ENCODE assay signal across 8 cellular contexts in the genomic region with DNA sequence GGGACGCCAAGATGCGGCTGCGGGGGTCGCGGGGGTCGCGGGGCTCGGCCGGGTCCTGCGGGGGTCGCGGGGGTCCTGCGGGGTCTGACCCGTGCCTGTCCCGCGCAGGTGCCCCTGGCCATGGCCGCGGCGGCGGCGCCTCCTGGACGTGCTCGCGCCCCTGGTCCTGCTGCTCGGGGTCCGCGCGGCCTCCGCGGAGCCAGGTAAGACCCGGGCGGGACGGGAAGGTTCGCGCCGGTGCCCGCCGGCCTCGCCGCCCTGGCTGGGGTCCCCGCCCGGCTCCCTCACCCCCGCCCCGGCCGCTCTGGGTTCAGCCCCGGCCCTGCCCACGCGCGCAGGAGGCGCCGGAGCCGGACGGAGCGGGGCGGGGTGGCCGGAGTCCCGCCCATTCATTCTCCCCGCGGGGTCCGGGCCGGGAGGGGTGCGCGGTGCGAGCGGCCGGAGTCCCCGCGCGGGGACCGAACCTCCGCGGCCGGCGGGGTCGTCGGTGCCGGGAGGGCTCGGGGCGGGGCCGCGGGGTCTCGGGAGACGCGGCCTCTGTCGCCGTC. TPM values are rescaled to one million over a fixed set of nuclear protein-coding genes. Genes with fewer than 3 reads are reported as not detected.
DNase-seq lines count a peak whose midpoint lies in the region; ATAC-seq and TF ChIP-seq lines count a peak whose summit lies in the region.

No MANE protein-coding gene starts in this region.

- ATAC-seq in omental fat pad (ENCODE audit: low FRiP score): peak; percentile 65
- ATAC-seq in GM18511 (IDR thresholded peaks at IDR 0.05; ENCODE audit: unreplicated experiment): no peak
- ATAC-seq in HG03442 (IDR thresholded peaks at IDR 0.05; ENCODE audit: unreplicated experiment): no peak

- POLR2A ChIA-PET in activated CD4-positive, alpha-beta T cell treated with anti-CD3 and anti-CD28 coated beads, Interleukin-2, amount 10 ng/mL, durations not matched to agents 7 days and 5 days (lab: Charles Lee): no interaction called here

- peaks cover 53% of the 10 kb centered on the region for H3K27me3 Mint-ChIP-seq in activated CD4-positive, alpha-beta T cell treated with anti-CD3 and anti-CD28 coated beads, Interleukin-2, amount 10 ng/mL, durations not matched to agents 7 days and 5 days

- H3K4me3 Mint-ChIP-seq in activated CD4-positive, alpha-beta T cell treated with anti-CD3 and anti-CD28 coated beads, Interleukin-2, amount 10 ng/mL, durations not matched to agents 7 days and 5 days: no peak overlapping the region

- no peak for TF ChIP-seq CTCF in omental fat pad (IDR thresholded peaks at IDR 0.05)

- DNase-seq in COLO829 (ENCODE audit: low spot score) (peak; percentile 43), RPMI7951 (ENCODE audit: low read depth) (peak; percentile 49), fibroblast of gingiva (ENCODE audit: low read depth) (peak; percentile 27), omental fat pad (ENCODE audit: low spot score) (no peak), OCI-M2 (lab: John Stamatoyannopoulos, UW; ENCODE audit: unreplicated experiment) (no peak)
- no peak for DNase-seq in activated CD4-positive, alpha-beta T cell treated with anti-CD3 and anti-CD28 coated beads, Interleukin-2, amount 10 ng/mL, durations not matched to agents 7 days and 5 days

- H3K36me3 Mint-ChIP-seq in activated CD4-positive, alpha-beta T cell treated with anti-CD3 and anti-CD28 coated beads, Interleukin-2, amount 10 ng/mL, durations not matched to agents 7 days and 5 days (ENCODE audit: low read depth): peaks cover 1% of the 10 kb centered on the region

- CTCF ChIA-PET in activated CD4-positive, alpha-beta T cell treated with anti-CD3 and anti-CD28 coated beads, Interleukin-2, amount 10 ng/mL, durations not matched to agents 7 days and 5 days (lab: Charles Lee): no interaction called here

- H3K4me1 Mint-ChIP-seq in activated CD4-positive, alpha-beta T cell treated with anti-CD3 and anti-CD28 coated beads, Interleukin-2, amount 10 ng/mL, durations not matched to agents 7 days and 5 days: peaks cover 7% of the 10 kb centered on the region

- H3K9me3 Mint-ChIP-seq in activated CD4-positive, alpha-beta T cell treated with anti-CD3 and anti-CD28 coated beads, Interleukin-2, amount 10 ng/mL, durations not matched to agents 7 days and 5 days: peaks cover 10% of the 10 kb centered on the region

- no peak overlapping the region for H3K27ac Mint-ChIP-seq in activated CD4-positive, alpha-beta T cell treated with anti-CD3 and anti-CD28 coated beads, Interleukin-2, amount 10 ng/mL, durations not matched to agents 7 days and 5 days

RNA-seq across cellular contexts. Expression of gene COL18A1, which starts 0.4 kb away (rescaled TPM):
- total RNA-seq in RPMI7951 (2014; rRNA removed; shearing (Covaris generic)): 72.3 and 126 TPM in 2 replicates
- total RNA-seq in omental fat pad: 100 to 1,000 TPM in 2 of 4 donors, 10 to 100 TPM in 2; 64.7 to 110 (median 98.9) TPM
- 1 to 10 TPM; 2.8 to 3.1 TPM for total RNA-seq in activated CD4-positive, alpha-beta T cell treated with anti-CD3 and anti-CD28 coated beads, Interleukin-2, amount 10 ng/mL, durations not matched to agents 7 days and 5 days

Comparison
In these comparisons a context has a peak if more than half of its experiments do, and no peak if none do; other contexts are left out.
1. DNase-seq: peak in COLO829 (single experiment), RPMI7951 (single experiment) and fibroblast of gingiva (single experiment); none in omental fat pad (single experiment), activated CD4-positive, alpha-beta T cell treated with anti-CD3 and anti-CD28 coated beads, Interleukin-2, amount 10 ng/mL, durations not matched to agents 7 days and 5 days (single experiment) and OCI-M2 (single experiment).
2. RNA of gene COL18A1, which starts 0.4 kb away (total RNA-seq): 64.7 to 110 TPM in omental fat pad and 72.3 to 126 TPM in RPMI7951; 2.8 to 3.1 TPM in activated CD4-positive, alpha-beta T cell treated with anti-CD3 and anti-CD28 coated beads, Interleukin-2, amount 10 ng/mL, durations not matched to agents 7 days and 5 days; every median in the first group is over 10 times any median in the second.